1 cellular context compared by ENCODE assay signal in the genomic region with DNA sequence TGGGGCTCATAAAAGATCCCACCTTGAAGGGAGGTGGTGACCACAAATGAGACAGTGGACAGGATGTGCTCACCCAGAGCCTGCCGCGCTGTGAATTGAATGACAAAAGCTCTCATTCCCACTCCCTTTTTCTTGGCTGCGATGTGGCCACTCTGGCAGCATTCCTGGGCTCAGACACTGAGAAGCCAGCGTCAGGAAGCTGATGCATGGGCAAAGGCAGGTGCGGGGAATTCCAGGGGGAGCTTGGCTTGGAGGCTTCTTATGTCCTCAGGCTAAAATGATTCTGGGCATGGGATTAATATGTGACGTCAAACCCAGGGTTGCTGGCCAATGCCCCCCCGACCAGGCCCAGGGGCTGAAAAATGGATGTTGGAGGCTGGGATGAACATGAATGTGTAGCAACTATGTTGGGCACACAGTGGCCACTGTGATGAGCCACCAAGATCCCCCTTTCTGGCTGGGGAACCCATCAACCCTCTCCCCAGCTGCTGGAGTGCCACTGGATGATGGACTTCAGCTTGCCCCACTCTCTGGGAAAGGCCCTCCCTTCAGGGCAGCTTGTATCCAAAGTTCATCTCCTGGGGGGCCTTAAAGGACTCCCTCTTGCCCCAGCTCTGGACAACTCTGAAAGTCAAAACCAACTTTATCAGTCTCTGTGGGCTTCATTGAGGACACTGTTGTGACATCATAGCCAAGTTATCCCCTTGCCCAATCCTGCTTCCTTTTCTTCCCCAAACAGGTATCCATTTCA.
TF ChIP-seq lines count a peak whose summit lies in the region.

No MANE protein-coding gene starts in this region.

TF ChIP-seq in HepG2, 621 proteins besides CTCF, POLR2A, EP300 and RAD21:
- TF ChIP-seq ZNF572 (CRISPR knock-in tag; IDR thresholded peaks at IDR 0.05) (no peak), ZFP82 (CRISPR knock-in tag; IDR thresholded peaks at IDR 0.05; ENCODE audit: borderline replicate concordance) (0 out of 2 replicates have a peak, but pooled peaks have one; percentile 41), ZNF607 (CRISPR knock-in tag; IDR thresholded peaks at IDR 0.05; ENCODE audit: borderline replicate concordance) (0 out of 2 replicates have a peak, but pooled peaks have one; percentile 39), POLR2AphosphoS5 (IDR thresholded peaks at IDR 0.05; ENCODE audit: low read depth, low read length) (peak; percentile 13; the same call in 1 of the 2 replicates), RNF2 (conservative IDR thresholded peaks at IDR 0.05; ENCODE audit: low read depth) (no peak), MZF1 (CRISPR knock-in tag; IDR thresholded peaks at IDR 0.05; ENCODE audit: borderline replicate concordance) (peak; percentile 96), ZFP90 (CRISPR knock-in tag; IDR thresholded peaks at IDR 0.05; ENCODE audit: borderline replicate concordance) (no peak), CREB1 (IDR thresholded peaks at IDR 0.05) (no peak), CREB1 (CRISPR knock-in tag; IDR thresholded peaks at IDR 0.05) (peak; percentile 47; the same call in 1 of the 2 replicates), SRSF9 (IDR thresholded peaks at IDR 0.05; ENCODE audit: borderline replicate concordance, insufficient read depth, low read depth, low read length, poor library complexity, severe bottlenecking) (no peak), JDP2 (CRISPR knock-in tag; IDR thresholded peaks at IDR 0.05; ENCODE audit: borderline replicate concordance) (no peak), ARHGAP35 (CRISPR knock-in tag; IDR thresholded peaks at IDR 0.05; ENCODE audit: borderline replicate concordance) (0 out of 2 replicates have a peak, but pooled peaks have one; percentile 12), ZNF24 (IDR thresholded peaks at IDR 0.05) (no peak), ZNF274 (CRISPR knock-in tag; IDR thresholded peaks at IDR 0.05) (peak; percentile 35; the same call in 1 of the 2 replicates), RBFOX2 (IDR thresholded peaks at IDR 0.05; ENCODE audit: low read depth, low read length) (peak; percentile 36; the same call in 1 of the 2 replicates), WIZ (CRISPR knock-in tag; IDR thresholded peaks at IDR 0.05) (no peak), KDM6A (CRISPR knock-in tag; IDR thresholded peaks at IDR 0.05; ENCODE audit: low read depth) (no peak), NPAS2 (CRISPR knock-in tag; IDR thresholded peaks at IDR 0.05; ENCODE audit: borderline replicate concordance) (no peak), SP4 (CRISPR knock-in tag; IDR thresholded peaks at IDR 0.05) (0 out of 2 replicates have a peak, but pooled peaks have one; percentile 14), SPEN (CRISPR knock-in tag; IDR thresholded peaks at IDR 0.05; ENCODE audit: low read depth) (peak; percentile 55; the same call in 1 of the 2 replicates), TBX2 (CRISPR knock-in tag; IDR thresholded peaks at IDR 0.05; ENCODE audit: borderline replicate concordance) (0 out of 2 replicates have a peak, but pooled peaks have one; percentile 10), NKX3-1 (CRISPR knock-in tag; IDR thresholded peaks at IDR 0.05) (no peak), TEAD3 (CRISPR knock-in tag; optimal IDR thresholded peaks at IDR 0.05; ENCODE audit: borderline replicate concordance) (no peak), STAT5B (CRISPR knock-in tag; IDR thresholded peaks at IDR 0.05) (no peak), KLF13 (CRISPR knock-in tag; IDR thresholded peaks at IDR 0.05) (no peak), SYNCRIP (IDR thresholded peaks at IDR 0.05; ENCODE audit: insufficient read depth, low read depth, low read length) (no peak), SMAD3 (CRISPR knock-in tag; IDR thresholded peaks at IDR 0.05) (no peak)
- TF ChIP-seq, protein P1, sequence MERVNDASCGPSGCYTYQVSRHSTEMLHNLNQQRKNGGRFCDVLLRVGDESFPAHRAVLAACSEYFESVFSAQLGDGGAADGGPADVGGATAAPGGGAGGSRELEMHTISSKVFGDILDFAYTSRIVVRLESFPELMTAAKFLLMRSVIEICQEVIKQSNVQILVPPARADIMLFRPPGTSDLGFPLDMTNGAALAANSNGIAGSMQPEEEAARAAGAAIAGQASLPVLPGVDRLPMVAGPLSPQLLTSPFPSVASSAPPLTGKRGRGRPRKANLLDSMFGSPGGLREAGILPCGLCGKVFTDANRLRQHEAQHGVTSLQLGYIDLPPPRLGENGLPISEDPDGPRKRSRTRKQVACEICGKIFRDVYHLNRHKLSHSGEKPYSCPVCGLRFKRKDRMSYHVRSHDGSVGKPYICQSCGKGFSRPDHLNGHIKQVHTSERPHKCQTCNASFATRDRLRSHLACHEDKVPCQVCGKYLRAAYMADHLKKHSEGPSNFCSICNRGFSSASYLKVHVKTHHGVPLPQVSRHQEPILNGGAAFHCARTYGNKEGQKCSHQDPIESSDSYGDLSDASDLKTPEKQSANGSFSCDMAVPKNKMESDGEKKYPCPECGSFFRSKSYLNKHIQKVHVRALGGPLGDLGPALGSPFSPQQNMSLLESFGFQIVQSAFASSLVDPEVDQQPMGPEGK (CRISPR knock-in tag; IDR thresholded peaks at IDR 0.05), result peak; percentile 73; the same call in 1 of the 2 replicates
- TF ChIP-seq, protein P2, sequence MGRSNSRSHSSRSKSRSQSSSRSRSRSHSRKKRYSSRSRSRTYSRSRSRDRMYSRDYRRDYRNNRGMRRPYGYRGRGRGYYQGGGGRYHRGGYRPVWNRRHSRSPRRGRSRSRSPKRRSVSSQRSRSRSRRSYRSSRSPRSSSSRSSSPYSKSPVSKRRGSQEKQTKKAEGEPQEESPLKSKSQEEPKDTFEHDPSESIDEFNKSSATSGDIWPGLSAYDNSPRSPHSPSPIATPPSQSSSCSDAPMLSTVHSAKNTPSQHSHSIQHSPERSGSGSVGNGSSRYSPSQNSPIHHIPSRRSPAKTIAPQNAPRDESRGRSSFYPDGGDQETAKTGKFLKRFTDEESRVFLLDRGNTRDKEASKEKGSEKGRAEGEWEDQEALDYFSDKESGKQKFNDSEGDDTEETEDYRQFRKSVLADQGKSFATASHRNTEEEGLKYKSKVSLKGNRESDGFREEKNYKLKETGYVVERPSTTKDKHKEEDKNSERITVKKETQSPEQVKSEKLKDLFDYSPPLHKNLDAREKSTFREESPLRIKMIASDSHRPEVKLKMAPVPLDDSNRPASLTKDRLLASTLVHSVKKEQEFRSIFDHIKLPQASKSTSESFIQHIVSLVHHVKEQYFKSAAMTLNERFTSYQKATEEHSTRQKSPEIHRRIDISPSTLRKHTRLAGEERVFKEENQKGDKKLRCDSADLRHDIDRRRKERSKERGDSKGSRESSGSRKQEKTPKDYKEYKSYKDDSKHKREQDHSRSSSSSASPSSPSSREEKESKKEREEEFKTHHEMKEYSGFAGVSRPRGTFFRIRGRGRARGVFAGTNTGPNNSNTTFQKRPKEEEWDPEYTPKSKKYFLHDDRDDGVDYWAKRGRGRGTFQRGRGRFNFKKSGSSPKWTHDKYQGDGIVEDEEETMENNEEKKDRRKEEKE (IDR thresholded peaks at IDR 0.05), result no peak
- TF ChIP-seq, protein P3, sequence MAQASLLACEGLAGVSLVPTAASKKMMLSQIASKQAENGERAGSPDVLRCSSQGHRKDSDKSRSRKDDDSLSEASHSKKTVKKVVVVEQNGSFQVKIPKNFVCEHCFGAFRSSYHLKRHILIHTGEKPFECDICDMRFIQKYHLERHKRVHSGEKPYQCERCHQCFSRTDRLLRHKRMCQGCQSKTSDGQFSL (CRISPR knock-in tag; IDR thresholded peaks at IDR 0.05), result 0 out of 2 replicates have a peak, but pooled peaks have one; percentile 47
- TF ChIP-seq, protein P4, sequence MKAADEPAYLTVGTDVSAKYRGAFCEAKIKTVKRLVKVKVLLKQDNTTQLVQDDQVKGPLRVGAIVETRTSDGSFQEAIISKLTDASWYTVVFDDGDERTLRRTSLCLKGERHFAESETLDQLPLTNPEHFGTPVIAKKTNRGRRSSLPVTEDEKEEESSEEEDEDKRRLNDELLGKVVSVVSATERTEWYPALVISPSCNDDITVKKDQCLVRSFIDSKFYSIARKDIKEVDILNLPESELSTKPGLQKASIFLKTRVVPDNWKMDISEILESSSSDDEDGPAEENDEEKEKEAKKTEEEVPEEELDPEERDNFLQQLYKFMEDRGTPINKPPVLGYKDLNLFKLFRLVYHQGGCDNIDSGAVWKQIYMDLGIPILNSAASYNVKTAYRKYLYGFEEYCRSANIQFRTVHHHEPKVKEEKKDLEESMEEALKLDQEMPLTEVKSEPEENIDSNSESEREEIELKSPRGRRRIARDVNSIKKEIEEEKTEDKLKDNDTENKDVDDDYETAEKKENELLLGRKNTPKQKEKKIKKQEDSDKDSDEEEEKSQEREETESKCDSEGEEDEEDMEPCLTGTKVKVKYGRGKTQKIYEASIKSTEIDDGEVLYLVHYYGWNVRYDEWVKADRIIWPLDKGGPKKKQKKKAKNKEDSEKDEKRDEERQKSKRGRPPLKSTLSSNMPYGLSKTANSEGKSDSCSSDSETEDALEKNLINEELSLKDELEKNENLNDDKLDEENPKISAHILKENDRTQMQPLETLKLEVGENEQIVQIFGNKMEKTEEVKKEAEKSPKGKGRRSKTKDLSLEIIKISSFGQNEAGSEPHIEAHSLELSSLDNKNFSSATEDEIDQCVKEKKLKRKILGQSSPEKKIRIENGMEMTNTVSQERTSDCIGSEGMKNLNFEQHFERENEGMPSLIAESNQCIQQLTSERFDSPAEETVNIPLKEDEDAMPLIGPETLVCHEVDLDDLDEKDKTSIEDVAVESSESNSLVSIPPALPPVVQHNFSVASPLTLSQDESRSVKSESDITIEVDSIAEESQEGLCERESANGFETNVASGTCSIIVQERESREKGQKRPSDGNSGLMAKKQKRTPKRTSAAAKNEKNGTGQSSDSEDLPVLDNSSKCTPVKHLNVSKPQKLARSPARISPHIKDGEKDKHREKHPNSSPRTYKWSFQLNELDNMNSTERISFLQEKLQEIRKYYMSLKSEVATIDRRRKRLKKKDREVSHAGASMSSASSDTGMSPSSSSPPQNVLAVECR (CRISPR knock-in tag; IDR thresholded peaks at IDR 0.05; ENCODE audit: borderline replicate concordance), result peak; percentile 7; the same call in 1 of the 2 replicates
- TF ChIP-seq, protein P5, sequence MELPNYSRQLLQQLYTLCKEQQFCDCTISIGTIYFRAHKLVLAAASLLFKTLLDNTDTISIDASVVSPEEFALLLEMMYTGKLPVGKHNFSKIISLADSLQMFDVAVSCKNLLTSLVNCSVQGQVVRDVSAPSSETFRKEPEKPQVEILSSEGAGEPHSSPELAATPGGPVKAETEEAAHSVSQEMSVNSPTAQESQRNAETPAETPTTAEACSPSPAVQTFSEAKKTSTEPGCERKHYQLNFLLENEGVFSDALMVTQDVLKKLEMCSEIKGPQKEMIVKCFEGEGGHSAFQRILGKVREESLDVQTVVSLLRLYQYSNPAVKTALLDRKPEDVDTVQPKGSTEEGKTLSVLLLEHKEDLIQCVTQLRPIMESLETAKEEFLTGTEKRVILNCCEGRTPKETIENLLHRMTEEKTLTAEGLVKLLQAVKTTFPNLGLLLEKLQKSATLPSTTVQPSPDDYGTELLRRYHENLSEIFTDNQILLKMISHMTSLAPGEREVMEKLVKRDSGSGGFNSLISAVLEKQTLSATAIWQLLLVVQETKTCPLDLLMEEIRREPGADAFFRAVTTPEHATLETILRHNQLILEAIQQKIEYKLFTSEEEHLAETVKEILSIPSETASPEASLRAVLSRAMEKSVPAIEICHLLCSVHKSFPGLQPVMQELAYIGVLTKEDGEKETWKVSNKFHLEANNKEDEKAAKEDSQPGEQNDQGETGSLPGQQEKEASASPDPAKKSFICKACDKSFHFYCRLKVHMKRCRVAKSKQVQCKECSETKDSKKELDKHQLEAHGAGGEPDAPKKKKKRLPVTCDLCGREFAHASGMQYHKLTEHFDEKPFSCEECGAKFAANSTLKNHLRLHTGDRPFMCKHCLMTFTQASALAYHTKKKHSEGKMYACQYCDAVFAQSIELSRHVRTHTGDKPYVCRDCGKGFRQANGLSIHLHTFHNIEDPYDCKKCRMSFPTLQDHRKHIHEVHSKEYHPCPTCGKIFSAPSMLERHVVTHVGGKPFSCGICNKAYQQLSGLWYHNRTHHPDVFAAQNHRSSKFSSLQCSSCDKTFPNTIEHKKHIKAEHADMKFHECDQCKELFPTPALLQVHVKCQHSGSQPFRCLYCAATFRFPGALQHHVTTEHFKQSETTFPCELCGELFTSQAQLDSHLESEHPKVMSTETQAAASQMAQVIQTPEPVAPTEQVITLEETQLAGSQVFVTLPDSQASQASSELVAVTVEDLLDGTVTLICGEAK (IDR thresholded peaks at IDR 0.05), result peak; percentile 34
- TF ChIP-seq, protein P5 (CRISPR knock-in tag; IDR thresholded peaks at IDR 0.05), result peak; percentile 98
TF ChIP-seq in HepG2: peak in this region for 15.
